21 cellular contexts compared by ENCODE assay signal in genomic region chr22:43851058-43851978, GRCh38. TPM values are rescaled to one million over a fixed set of nuclear protein-coding genes. Genes with fewer than 3 reads are reported as not detected.
DNase-seq lines count a peak whose midpoint lies in the region; ATAC-seq, FAIRE-seq and TF ChIP-seq lines count a peak whose summit lies in the region.
"Had no signal": no experiment of that assay in that cellular context is flagged by ENCODE, and none has a peak within 500 bp of the region (broad histone marks: within the 10 kb centered on the region; RNA-seq: fewer than 3 reads in every experiment).

No MANE protein-coding gene starts in this region.

- H3K27me3 ChIP-seq in spleen (replicated peaks in 1 of 7): peaks cover 0 to 70% (median 7%) of the 10 kb centered on the region in 7 donors

- FAIRE-seq in kidney (lab: Jason Lieb, UNC): no peak
- FAIRE-seq: A204.1, K562, RCC 7860 had no signal

- H3K27ac ChIP-seq in kidney (ENCODE audit: low read depth in 2 of 2, low read length in 2 of 2) (no peak overlapping the region), spleen (peak overlapping the region in 4 of 8 donors; percentile 48 to 70 (median 60))

- DNase-seq in CD14-positive monocyte (ENCODE audit: low spot score) (peak; percentile 25), kidney (peak; percentile 27), spleen (peak; percentile 44), foreskin melanocyte (no peak), NCI-H187 (lab: John Stamatoyannopoulos, UW) (no peak)
- DNase-seq in central memory CD8-positive, alpha-beta T cell (ENCODE audit: low spot score in 2 of 2): no peak
- DNase-seq: CD8-positive, alpha-beta memory T cell; DMS79; NCI-H1105; NCI-H1694; NCI-H2107; NCI-H510A; NCI-H748 treated with DMSO at 0.1 percent for 48 hours; NK-92 treated with Interleukin-12 subunit alpha and Interleukin-12 subunit beta, amount 100 ng/mL, for 24 hours had no signal

- H3K4me3 ChIP-seq in kidney (ENCODE audit: low read length in 2 of 2) (no peak overlapping the region), spleen (no peak overlapping the region)
- H3K4me3 ChIP-seq: K562 had no signal

- H3K4me3 Mint-ChIP-seq in CD14-positive monocyte: no peak overlapping the region
- no peak overlapping the region for H3K4me3 Mint-ChIP-seq in central memory CD8-positive, alpha-beta T cell
- H3K4me3 Mint-ChIP-seq: CD8-positive, alpha-beta memory T cell had no signal

- no peak for TF ChIP-seq CTCF in CD14-positive monocyte (IDR thresholded peaks at IDR 0.05)
- TF ChIP-seq CTCF in kidney (IDR thresholded peaks at IDR 0.05; ENCODE audit: borderline replicate concordance, extremely low read depth, insufficient read depth): no peak
- TF ChIP-seq CTCF in spleen (IDR thresholded peaks at IDR 0.05 in 8 of 11, conservative IDR thresholded peaks at IDR 0.05 in 3 of 11): no peak

- no peaks in the 10 kb centered on the region for H3K36me3 ChIP-seq in kidney (ENCODE audit: control insufficient read depth in 1 of 2, insufficient read depth in 2 of 2, low read length in 2 of 2)
- H3K36me3 ChIP-seq in spleen: no peaks in the 10 kb centered on the region

- no peaks in the 10 kb centered on the region for H3K4me1 ChIP-seq in kidney (ENCODE audit: control insufficient read depth in 1 of 2, insufficient read depth in 1 of 2, low read depth in 1 of 2, low read length in 2 of 2)
- peaks cover 0 to 3% (median 0%) of the 10 kb centered on the region in 6 donors for H3K4me1 ChIP-seq in spleen

- 70 to 80% (median 73%) methylated on average over 12 to 13 of the region's 13 CpGs for WGBS in spleen, 5 donors

- peaks cover 7% of the 10 kb centered on the region for H3K4me1 Mint-ChIP-seq in CD14-positive monocyte
- H3K4me1 Mint-ChIP-seq in central memory CD8-positive, alpha-beta T cell: no peaks in the 10 kb centered on the region
- H3K4me1 Mint-ChIP-seq: CD8-positive, alpha-beta memory T cell had no signal

- no peak overlapping the region for H3K9ac ChIP-seq in kidney (ENCODE audit: low read length in 2 of 2)

- TF ChIP-seq POLR2A in spleen (IDR thresholded peaks at IDR 0.05): no peak

- H3K27ac Mint-ChIP-seq in CD14-positive monocyte: peak overlapping the region in 1 of 7 donors; percentile 21
- peak overlapping the region; percentile 20 for H3K27ac Mint-ChIP-seq in central memory CD8-positive, alpha-beta T cell (ENCODE audit: low read depth)
- H3K27ac Mint-ChIP-seq: CD8-positive, alpha-beta memory T cell had no signal

- no peaks in the 10 kb centered on the region for H3K36me3 Mint-ChIP-seq in CD14-positive monocyte
- H3K36me3 Mint-ChIP-seq in central memory CD8-positive, alpha-beta T cell (ENCODE audit: insufficient read depth): no peaks in the 10 kb centered on the region
- H3K36me3 Mint-ChIP-seq: CD8-positive, alpha-beta memory T cell had no signal

- H3K9me3 ChIP-seq in kidney (ENCODE audit: control insufficient read depth in 1 of 2, low read length in 2 of 2): peaks cover 0 to under 1% of the 10 kb centered on the region in 2 donors
- H3K9me3 ChIP-seq in spleen: peaks cover 0 to 6% (median 3%) of the 10 kb centered on the region in 8 donors

- no peak for ATAC-seq in central memory CD8-positive, alpha-beta T cell (replicated peaks; ENCODE audit: extremely low read depth, poor library complexity, severe bottlenecking)
- ATAC-seq in GM21381 (IDR thresholded peaks at IDR 0.05; ENCODE audit: unreplicated experiment): no peak
- ATAC-seq: HCT116, K562, Right ventricle myocardium inferior had no signal

- peaks cover 0 to 2% (median 0%) of the 10 kb centered on the region in 7 donors for H3K9me3 Mint-ChIP-seq in CD14-positive monocyte
- H3K9me3 Mint-ChIP-seq in central memory CD8-positive, alpha-beta T cell: no peaks in the 10 kb centered on the region

- intact Hi-C loops in CD14-positive monocyte (cut with micrococcal nuclease): no loop called here
- intact Hi-C loops in kidney (cut with DNase I): no loop called here
- intact Hi-C loops in spleen (cut with DNase I; ENCODE audit: low total_unique reads): no loop called here

- H3K27me3 Mint-ChIP-seq in CD14-positive monocyte (ENCODE audit: low read depth in 3 of 3): peaks cover 2 to 3% (median 2%) of the 10 kb centered on the region in 3 donors
- peaks cover 85% of the 10 kb centered on the region for H3K27me3 Mint-ChIP-seq in central memory CD8-positive, alpha-beta T cell

RNA-seq across cellular contexts. Expression of gene SULT4A1, which starts 11.0 kb away (rescaled TPM):
- polyA plus RNA-seq in CD14-positive monocyte (not detected), kidney (ENCODE audit: insufficient read depth, low read depth, low replicate concordance) (0.52 TPM), spleen (1 to 10 TPM in 1 of 3 donors, under 1 TPM in 2; 0.35 to 1.3 (median 0.46) TPM)
- total RNA-seq in kidney (0.57 TPM), spleen (1 to 10 TPM in 6 of 7 donors, under 1 TPM in 1; 0.70 to 5.1 (median 2.6) TPM)
- total RNA-seq: CD8-positive, alpha-beta memory T cell had no signal
- polyA plus RNA-seq: CD8-positive, alpha-beta memory T cell had no signal

RNA-seq across cellular contexts. Expression of gene EFCAB6, which starts 39.2 kb away (rescaled TPM):
- polyA plus RNA-seq in CD14-positive monocyte (not detected), kidney (ENCODE audit: insufficient read depth, low read depth, low replicate concordance) (1.5 TPM), spleen (under 1 TPM; 0.07 to 0.19 (median 0.14) TPM)
- total RNA-seq in kidney (11.8 TPM), spleen (1 to 10 TPM in 4 of 7 donors, under 1 TPM in 3; 0.44 to 2.8 (median 1.2) TPM)
- total RNA-seq: K562 had no signal

RNA-seq across cellular contexts. Expression of gene PNPLA5, which starts 40.5 kb away (rescaled TPM):
- polyA plus RNA-seq in CD14-positive monocyte (not detected), kidney (ENCODE audit: insufficient read depth, low read depth, low replicate concordance) (not detected), spleen (not detected)
- total RNA-seq in kidney (not detected), spleen (not detected)
- total RNA-seq: CD8-positive, alpha-beta memory T cell; K562; Right ventricle myocardium inferior had no signal
- polyA plus RNA-seq: BJ; CD8-positive, alpha-beta memory T cell; K562 had no signal

Comparison
In these comparisons a context has a peak if more than half of its experiments do, and no peak if none do; other contexts are left out.
1. DNase-seq: peak in CD14-positive monocyte (single experiment), kidney (single experiment) and spleen (single experiment); none in central memory CD8-positive, alpha-beta T cell (0 of 2), foreskin melanocyte (single experiment) and NCI-H187 (0 of 2).